Comparison of ENCODE assay signal across 8 cellular contexts in the genomic region with DNA sequence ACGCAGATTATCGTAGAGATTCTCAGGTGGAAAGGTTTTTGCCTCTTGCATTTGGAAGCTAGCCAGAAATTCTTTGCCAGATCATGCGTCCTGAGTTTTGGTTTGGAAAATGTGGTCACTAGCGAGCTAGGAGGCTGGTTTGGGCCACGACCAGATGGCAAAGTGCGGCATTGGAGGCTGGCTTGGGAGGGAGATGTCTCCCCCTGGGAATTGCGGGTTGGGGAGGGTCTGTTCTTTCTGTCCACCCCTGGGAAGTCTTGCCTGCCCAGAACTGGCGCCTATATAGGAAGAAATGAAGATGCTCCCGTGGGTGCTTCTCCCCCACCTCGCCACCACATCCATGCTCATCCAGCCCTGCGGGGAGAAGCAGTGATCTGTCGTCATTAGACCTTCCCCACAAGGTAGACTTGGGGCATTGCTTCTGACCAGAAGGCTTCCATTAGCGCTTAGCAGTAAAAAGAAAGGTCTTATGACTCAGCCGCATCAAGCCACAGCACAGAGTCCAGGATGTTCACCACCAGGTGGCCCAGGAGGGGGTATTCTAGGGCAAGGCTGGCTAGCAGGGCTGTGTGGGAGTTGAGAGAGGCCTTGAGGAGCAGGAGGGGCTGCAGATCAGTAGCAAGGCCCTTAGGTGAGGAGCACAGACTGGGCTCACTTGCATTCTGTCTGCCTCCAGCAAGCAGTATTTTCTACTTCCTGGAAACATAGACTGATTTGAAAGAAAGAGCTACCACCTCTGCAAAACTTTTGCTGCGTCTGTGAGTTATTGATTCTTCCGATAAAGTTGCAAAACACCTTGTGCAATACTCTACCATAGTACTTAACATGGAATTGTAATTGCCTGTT. TPM values are rescaled to one million over a fixed set of nuclear protein-coding genes. Genes with fewer than 3 reads are reported as not detected.
DNase-seq lines count a peak whose midpoint lies in the region; ATAC-seq, FAIRE-seq and TF ChIP-seq lines count a peak whose summit lies in the region.

No MANE protein-coding gene starts in this region.

- H3K4me3 Mint-ChIP-seq in activated CD8-positive, alpha-beta T cell treated with anti-CD3 and anti-CD28 coated beads, Interleukin-2, amount 10 ng/mL, durations not matched to agents 7 days and 5 days = peak overlapping the region; percentile 74
- H3K4me3 Mint-ChIP-seq in osteocyte (ENCODE audit: unreplicated experiment) = peak overlapping the region; percentile 45

- no peak overlapping the region for H2AFZ ChIP-seq in endothelial cell of umbilical vein (ENCODE audit: low read depth, low read length)

- POLR2A ChIA-PET in activated CD8-positive, alpha-beta T cell treated with anti-CD3 and anti-CD28 coated beads, Interleukin-2, amount 10 ng/mL, durations not matched to agents 7 days and 5 days (lab: Charles Lee) = interaction anchor here (0.6 to 8.8 kb wide), 10 partner anchors 9 to 1244 kb away, joined by 3 to 157 read pairs (median 8); partner anchors contain the start of genes KHDRBS1, SPOCD1 and TMEM39B
- POLR2A ChIA-PET in endothelial cell of umbilical vein (lab: Charles Lee) = interaction anchor here (1.9 kb wide), 1 partner anchor 16 kb away, joined by 5 read pairs; no protein-coding TSS in a partner anchor

- H3K79me2 ChIP-seq in endothelial cell of umbilical vein (ENCODE audit: control insufficient read depth, insufficient read depth, low read length) = peaks cover 32% of the 10 kb centered on the region

- dilution Hi-C loops in endothelial cell of umbilical vein (cut with MboI; ENCODE audit: extremely low pct_ligation_motif_present, low sequenced_read_pairs) = no loop called here

- H3K27me3 Mint-ChIP-seq in activated CD8-positive, alpha-beta T cell treated with anti-CD3 and anti-CD28 coated beads, Interleukin-2, amount 10 ng/mL, durations not matched to agents 7 days and 5 days (ENCODE audit: low read depth) = no peaks in the 10 kb centered on the region
- H3K27me3 Mint-ChIP-seq in osteocyte (ENCODE audit: unreplicated experiment) = no peaks in the 10 kb centered on the region

- H3K36me3 ChIP-seq in endothelial cell of umbilical vein (ENCODE audit: control insufficient read depth in 2 of 2, extremely low read depth in 1 of 2, insufficient read depth in 2 of 2, low read length in 2 of 2) = no peaks in the 10 kb centered on the region

- no peak overlapping the region for H3K27ac ChIP-seq in endothelial cell of umbilical vein (ENCODE audit: insufficient read depth, low read depth, low read length)

- no peaks in the 10 kb centered on the region for H3K9me3 ChIP-seq in endothelial cell of umbilical vein (replicated peaks; ENCODE audit: control insufficient read depth, insufficient read depth, low read length)

- H3K36me3 Mint-ChIP-seq in activated CD8-positive, alpha-beta T cell treated with anti-CD3 and anti-CD28 coated beads, Interleukin-2, amount 10 ng/mL, durations not matched to agents 7 days and 5 days (ENCODE audit: low read depth) = peaks cover 27% of the 10 kb centered on the region
- no peaks in the 10 kb centered on the region for H3K36me3 Mint-ChIP-seq in osteocyte (ENCODE audit: unreplicated experiment)

- peaks cover 68% of the 10 kb centered on the region for H3K4me1 Mint-ChIP-seq in activated CD8-positive, alpha-beta T cell treated with anti-CD3 and anti-CD28 coated beads, Interleukin-2, amount 10 ng/mL, durations not matched to agents 7 days and 5 days (ENCODE audit: low read depth)
- H3K4me1 Mint-ChIP-seq in osteocyte (ENCODE audit: unreplicated experiment) = peaks cover 52% of the 10 kb centered on the region

- ATAC-seq in GM21723 (IDR thresholded peaks at IDR 0.05; ENCODE audit: unreplicated experiment) (peak; percentile 24), sciatic nerve (no peak)
- ATAC-seq in activated CD8-positive, alpha-beta T cell treated with anti-CD3 and anti-CD28 coated beads, Interleukin-2, amount 10 ng/mL, durations not matched to agents 7 days and 5 days = peak; percentile 48

- peaks cover 37% of the 10 kb centered on the region for H3K4me1 ChIP-seq in endothelial cell of umbilical vein (ENCODE audit: control insufficient read depth, extremely low read depth, insufficient read depth, low read length)

- peak; percentile 39 to 40 for TF ChIP-seq CTCF in endothelial cell of umbilical vein (IDR thresholded peaks at IDR 0.05; ENCODE audit: extremely low read depth in 1 of 2, insufficient read depth in 1 of 2, low read depth in 1 of 2, low read length in 2 of 2)
- TF ChIP-seq CTCF in osteocyte (IDR thresholded peaks at IDR 0.05) = peak; percentile 42

- H3K9ac ChIP-seq in endothelial cell of umbilical vein (replicated peaks; ENCODE audit: extremely low read depth, insufficient read depth, low read length) = no peak overlapping the region

- intact Hi-C loops in endothelial cell of umbilical vein (cut with micrococcal nuclease) (loop anchor here (1.0 to 10.0 kb wide), 5 partner anchors 15 to 355 kb away; partner anchors contain the start of genes KHDRBS1 and PEF1), sciatic nerve (cut with DNase I) (no loop called here)

- BruUV-seq in endothelial cell of umbilical vein (replicated peaks; lab: Mats Ljungman, UMichigan) = no TSS peak

- H4K20me1 ChIP-seq in endothelial cell of umbilical vein (replicated peaks; ENCODE audit: control insufficient read depth, extremely low read depth, insufficient read depth, low read length) = no peaks in the 10 kb centered on the region

- CTCF ChIA-PET in activated CD8-positive, alpha-beta T cell treated with anti-CD3 and anti-CD28 coated beads, Interleukin-2, amount 10 ng/mL, durations not matched to agents 7 days and 5 days (lab: Charles Lee) = interaction anchor here (0.6 to 12.0 kb wide), 26 partner anchors 9 to 341 kb away, joined by 3 to 664 read pairs (median 5); partner anchors contain the start of genes KHDRBS1, KPNA6 and TMEM39B
- CTCF ChIA-PET in endothelial cell of umbilical vein (lab: Charles Lee) = interaction anchor here (0.6 to 8.7 kb wide), 9 partner anchors 8 to 125 kb away, joined by 3 to 197 read pairs (median 4); partner anchors contain the start of gene SPOCD1

- TF ChIP-seq POLR2A in endothelial cell of umbilical vein (IDR thresholded peaks at IDR 0.05; ENCODE audit: low read depth, low read length) = no peak

- peak; percentile 24 for DNase-seq in DMS153 treated with DMSO at 0.1 percent for 48 hours (lab: John Stamatoyannopoulos, UW; ENCODE audit: unreplicated experiment)
- peak; percentile 89 to 98 for DNase-seq in NOMO-1 (lab: John Stamatoyannopoulos, UW; ENCODE audit: unreplicated experiment in 2 of 2)
- DNase-seq in activated CD8-positive, alpha-beta T cell treated with anti-CD3 and anti-CD28 coated beads, Interleukin-2, amount 10 ng/mL, durations not matched to agents 7 days and 5 days = peak; percentile 89
- DNase-seq in endothelial cell of umbilical vein (ENCODE audit: low read depth, low spot score) = peak; percentile 66
- no peak for DNase-seq in osteocyte (ENCODE audit: extremely low spot score, unreplicated experiment)
- peak; percentile 84 for DNase-seq in urothelium cell line (ENCODE audit: low spot score)
- DNase-seq in sciatic nerve (ENCODE audit: low spot score) = no peak

- H3K9me1 ChIP-seq in endothelial cell of umbilical vein (replicated peaks; ENCODE audit: control insufficient read depth, extremely low read depth, insufficient read depth, low read length) = no peaks in the 10 kb centered on the region

- H3K27me3 ChIP-seq in endothelial cell of umbilical vein (ENCODE audit: control insufficient read depth in 2 of 2, insufficient read depth in 2 of 2, low read length in 2 of 2) = no peaks in the 10 kb centered on the region

- peak overlapping the region; percentile 99 for H3K27ac Mint-ChIP-seq in activated CD8-positive, alpha-beta T cell treated with anti-CD3 and anti-CD28 coated beads, Interleukin-2, amount 10 ng/mL, durations not matched to agents 7 days and 5 days
- H3K27ac Mint-ChIP-seq in osteocyte (ENCODE audit: unreplicated experiment) = peak overlapping the region; percentile 80

- H3K4me2 ChIP-seq in endothelial cell of umbilical vein (ENCODE audit: insufficient read depth, low read length) = no peak overlapping the region

- no peaks in the 10 kb centered on the region for H3K9me3 Mint-ChIP-seq in activated CD8-positive, alpha-beta T cell treated with anti-CD3 and anti-CD28 coated beads, Interleukin-2, amount 10 ng/mL, durations not matched to agents 7 days and 5 days (ENCODE audit: insufficient read depth)
- no peaks in the 10 kb centered on the region for H3K9me3 Mint-ChIP-seq in osteocyte (ENCODE audit: unreplicated experiment)

- H3K4me3 ChIP-seq in endothelial cell of umbilical vein (replicated peaks in 1 of 3; ENCODE audit: insufficient read depth in 1 of 3, low read depth in 1 of 3, low read length in 3 of 3) = no peak overlapping the region

- FAIRE-seq in endothelial cell of umbilical vein (lab: Jason Lieb, UNC) (peak; percentile 69), urothelium cell line (lab: Jason Lieb, UNC) (no peak)

TF ChIP-seq in endothelial cell of umbilical vein, 7 proteins besides CTCF, POLR2A, EP300 and RAD21:
- peak; percentile 17 for TF ChIP-seq FOS (IDR thresholded peaks at IDR 0.05; ENCODE audit: borderline replicate concordance, insufficient read depth, low read length)
- no peak for TF ChIP-seq EZH2 (IDR thresholded peaks at IDR 0.05; ENCODE audit: borderline replicate concordance, low read depth, low read length, severe bottlenecking)
TF ChIP-seq in endothelial cell of umbilical vein: peak in this region for 1.

RNA-seq across cellular contexts. Expression of gene PTP4A2, which starts 1.5 kb away (rescaled TPM):
- 100 to 1,000 TPM; 409 to 419 TPM for total RNA-seq in activated CD8-positive, alpha-beta T cell treated with anti-CD3 and anti-CD28 coated beads, Interleukin-2, amount 10 ng/mL, durations not matched to agents 7 days and 5 days
- total RNA-seq in endothelial cell of umbilical vein = 172 and 184 TPM in 2 replicates
- 44.4 and 74.1 TPM in 2 replicates for polyA plus RNA-seq in endothelial cell of umbilical vein
- polyA plus RNA-seq in endothelial cell of umbilical vein (2011; cell fraction: cytosol; rRNA removed) = 102 and 107 TPM in 2 replicates
- polyA plus RNA-seq in endothelial cell of umbilical vein (2011; cell fraction: nucleus; rRNA removed) = 38.7 and 54.6 TPM in 2 replicates
- 178 and 265 TPM in 2 replicates for polyA plus RNA-seq in endothelial cell of umbilical vein (2012)
- 212 and 224 TPM in 2 replicates for polyA minus RNA-seq in endothelial cell of umbilical vein
- 348 TPM for polyA minus RNA-seq in endothelial cell of umbilical vein (2011; cell fraction: cytosol; rRNA and poly(A)+ RNA removed)
- 65.7 and 95.4 TPM in 2 replicates for polyA minus RNA-seq in endothelial cell of umbilical vein (2011; cell fraction: nucleus; rRNA and poly(A)+ RNA removed)
- 142 and 157 TPM in 2 replicates for total RNA-seq in osteocyte
- total RNA-seq in sciatic nerve = 256 TPM

Comparison
In these comparisons a context has a peak if more than half of its experiments do, and no peak if none do; other contexts are left out.
1. DNase-seq: peak in DMS153 treated with DMSO at 0.1 percent for 48 hours (single experiment), NOMO-1 (2 of 2), activated CD8-positive, alpha-beta T cell treated with anti-CD3 and anti-CD28 coated beads, Interleukin-2, amount 10 ng/mL, durations not matched to agents 7 days and 5 days (single experiment), endothelial cell of umbilical vein (single experiment) and urothelium cell line (single experiment); none in osteocyte (single experiment) and sciatic nerve (single experiment).